Comparison of ENCODE assay signal across 8 cellular contexts in genomic region chrX:123830309-123830708, GRCh38. TPM values are rescaled to one million over a fixed set of nuclear protein-coding genes. Genes with fewer than 3 reads are reported as not detected.
A peak's percentile ranks its signal among the peaks of the same experiment; 100 is the strongest.
DNase-seq lines count a peak whose midpoint lies in the region; ATAC-seq and TF ChIP-seq lines count a peak whose summit lies in the region.

No MANE protein-coding gene starts in this region.

- H3K4me3 Mint-ChIP-seq in stimulated activated naive CD8-positive, alpha-beta T cell treated with anti-CD3 and anti-CD28 coated beads, Interleukin-15, amount 100 ng/mL, for 72 hours = no peak overlapping the region
- no peak overlapping the region for H3K4me3 Mint-ChIP-seq in immature natural killer cell

- peaks cover 8% of the 10 kb centered on the region for H3K27me3 Mint-ChIP-seq in stimulated activated naive CD8-positive, alpha-beta T cell treated with anti-CD3 and anti-CD28 coated beads, Interleukin-15, amount 100 ng/mL, for 72 hours
- H3K27me3 Mint-ChIP-seq in immature natural killer cell (ENCODE audit: low read depth in 3 of 3) = peaks cover 0 to 5% (median 0%) of the 10 kb centered on the region in 3 donors

- no peak overlapping the region for H3K4me3 ChIP-seq in fibroblast of mammary gland (ENCODE audit: control insufficient read depth, low read depth, low read length)

- H3K36me3 Mint-ChIP-seq in immature natural killer cell = no peaks in the 10 kb centered on the region

- peak; percentile 61 for ATAC-seq in stimulated activated naive CD8-positive, alpha-beta T cell treated with anti-CD3 and anti-CD28 coated beads, Interleukin-15, Interleukin-2, amounts not matched to agents 100 U/mL and 50 U/mL, for 24 hours
- no peak for ATAC-seq in stimulated activated naive CD8-positive, alpha-beta T cell treated with anti-CD3 and anti-CD28 coated beads, Interleukin-15, amount 100 ng/mL, for 72 hours
- peak; percentile 90 for ATAC-seq in HG02642 (IDR thresholded peaks at IDR 0.05; ENCODE audit: poor library complexity, unreplicated experiment)

- no peaks in the 10 kb centered on the region for H3K4me1 Mint-ChIP-seq in stimulated activated naive CD8-positive, alpha-beta T cell treated with anti-CD3 and anti-CD28 coated beads, Interleukin-15, amount 100 ng/mL, for 72 hours
- no peaks in the 10 kb centered on the region for H3K4me1 Mint-ChIP-seq in immature natural killer cell

- H3K27ac Mint-ChIP-seq in stimulated activated naive CD8-positive, alpha-beta T cell treated with anti-CD3 and anti-CD28 coated beads, Interleukin-15, amount 100 ng/mL, for 72 hours = no peak overlapping the region
- no peak overlapping the region for H3K27ac Mint-ChIP-seq in immature natural killer cell

- no peak for TF ChIP-seq CTCF in fibroblast of mammary gland (conservative IDR thresholded peaks at IDR 0.05; ENCODE audit: control insufficient read depth, insufficient read depth, low read depth, low read length)

- peak; percentile 16 for DNase-seq in stimulated activated naive CD8-positive, alpha-beta T cell treated with anti-CD3 and anti-CD28 coated beads, Interleukin-15, Interleukin-2, amounts not matched to agents 100 U/mL and 50 U/mL, for 24 hours
- DNase-seq in stimulated activated naive CD8-positive, alpha-beta T cell treated with anti-CD3 and anti-CD28 coated beads, Interleukin-15, amount 100 ng/mL, for 72 hours = no peak
- peak; percentile 34 for DNase-seq in NAMALWA (ENCODE audit: low spot score)
- DNase-seq in fibroblast of mammary gland (ENCODE audit: low read depth) = peak; percentile 73
- no peak for DNase-seq in immature natural killer cell
- no peak for DNase-seq in A172 (ENCODE audit: low spot score)
- no peak for DNase-seq in NCI-H1092 (lab: John Stamatoyannopoulos, UW)

- H3K9me3 Mint-ChIP-seq in stimulated activated naive CD8-positive, alpha-beta T cell treated with anti-CD3 and anti-CD28 coated beads, Interleukin-15, amount 100 ng/mL, for 72 hours = no peaks in the 10 kb centered on the region
- no peaks in the 10 kb centered on the region for H3K9me3 Mint-ChIP-seq in immature natural killer cell

RNA-seq across cellular contexts. Expression of gene XIAP, which starts 29.5 kb away (rescaled TPM):
- polyA plus RNA-seq in immature natural killer cell = 10 to 100 TPM in 1 of 3 donors, 1 to 10 TPM in 2; 1.1 to 14.4 (median 6.3) TPM
- total RNA-seq in A172 (2014; rRNA removed; shearing (Covaris generic)) = 13.3 and 13.8 TPM in 2 replicates

Comparison
In these comparisons a context has a peak if more than half of its experiments do, and no peak if none do; other contexts are left out.
1. DNase-seq: peak in stimulated activated naive CD8-positive, alpha-beta T cell treated with anti-CD3 and anti-CD28 coated beads, Interleukin-15, Interleukin-2, amounts not matched to agents 100 U/mL and 50 U/mL, for 24 hours (single experiment), NAMALWA (single experiment) and fibroblast of mammary gland (single experiment); none in stimulated activated naive CD8-positive, alpha-beta T cell treated with anti-CD3 and anti-CD28 coated beads, Interleukin-15, amount 100 ng/mL, for 72 hours (0 of 2), immature natural killer cell (0 of 3), A172 (single experiment) and NCI-H1092 (single experiment).